ENCODE assay signal across 1 cellular context in genomic region chr4:75673027-75673958, GRCh38.
TF ChIP-seq lines count a peak whose summit lies in the region.

TSS of gene G3BP2 (minus strand) at chr4:75673411. CDS start at chr4:75662025, 11,386 bp downstream.

TF ChIP-seq in HepG2, 621 proteins besides CTCF, POLR2A, EP300 and RAD21 (continued from another document and continues in another):
- TF ChIP-seq ZNF646 (CRISPR knock-in tag; IDR thresholded peaks at IDR 0.05) (no peak), BCL6 (CRISPR knock-in tag; IDR thresholded peaks at IDR 0.05) (no peak), ZFYVE20 (CRISPR knock-in tag; IDR thresholded peaks at IDR 0.05; ENCODE audit: borderline replicate concordance, low read depth) (no peak), ZNF549 (CRISPR knock-in tag; IDR thresholded peaks at IDR 0.05) (no peak), GLI4 (CRISPR knock-in tag; IDR thresholded peaks at IDR 0.05; ENCODE audit: borderline replicate concordance) (peak; percentile 40; the same call in 1 of the 2 replicates), FOXJ3 (CRISPR knock-in tag; IDR thresholded peaks at IDR 0.05; ENCODE audit: borderline replicate concordance) (0 out of 2 replicates have a peak, but pooled peaks have one; percentile 41), GTF3A (CRISPR knock-in tag; conservative IDR thresholded peaks at IDR 0.05) (no peak), ZSCAN9 (CRISPR knock-in tag; IDR thresholded peaks at IDR 0.05; ENCODE audit: borderline replicate concordance) (peak; percentile 17; the same call in 1 of the 2 replicates), NR2F1 (CRISPR knock-in tag; IDR thresholded peaks at IDR 0.05) (no peak), ZNF740 (CRISPR knock-in tag; IDR thresholded peaks at IDR 0.05) (no peak; the same call in 1 of the 2 replicates), ATF7 (IDR thresholded peaks at IDR 0.05) (no peak), ATF7 (CRISPR knock-in tag; IDR thresholded peaks at IDR 0.05) (0 out of 2 replicates have a peak, but pooled peaks have one; percentile 35), MAFK (conservative IDR thresholded peaks at IDR 0.05 in 1 of 2, IDR thresholded peaks at IDR 0.05 in 1 of 2; ENCODE audit: low read length in 2 of 2) (no peak), ZNF781 (CRISPR knock-in tag; IDR thresholded peaks at IDR 0.05; ENCODE audit: borderline replicate concordance, not compliant biosample characterization) (no peak), CCAR2 (optimal IDR thresholded peaks at IDR 0.05; ENCODE audit: low read depth, low read length) (no peak), MIER3 (CRISPR knock-in tag; IDR thresholded peaks at IDR 0.05; ENCODE audit: borderline replicate concordance) (no peak; the same call in 1 of the 2 replicates), ZNF143 (CRISPR knock-in tag; IDR thresholded peaks at IDR 0.05) (peak; percentile 69), U2AF2 (IDR thresholded peaks at IDR 0.05; ENCODE audit: low read depth, low read length) (no peak), RARG (CRISPR knock-in tag; IDR thresholded peaks at IDR 0.05; ENCODE audit: low read depth) (no peak), NR3C1 (CRISPR knock-in tag; IDR thresholded peaks at IDR 0.05) (no peak), KLF9 (CRISPR knock-in tag; IDR thresholded peaks at IDR 0.05; ENCODE audit: low read depth) (no peak; the same call in 1 of the 2 replicates), ZNF761 (CRISPR knock-in tag; conservative IDR thresholded peaks at IDR 0.05) (peak; percentile 80; the same call in 1 of the 2 replicates), PRDM4 (CRISPR knock-in tag; IDR thresholded peaks at IDR 0.05; ENCODE audit: borderline replicate concordance) (no peak), KLF12 (CRISPR knock-in tag; IDR thresholded peaks at IDR 0.05; ENCODE audit: borderline replicate concordance) (peak; percentile 71; the same call in 1 of the 2 replicates), ZNF180 (CRISPR knock-in tag; IDR thresholded peaks at IDR 0.05; ENCODE audit: borderline replicate concordance, low read depth) (no peak), PBX2 (CRISPR knock-in tag; IDR thresholded peaks at IDR 0.05) (no peak), PHF21A (CRISPR knock-in tag; IDR thresholded peaks at IDR 0.05) (0 out of 2 replicates have a peak, but pooled peaks have one; percentile 23), RAD51 (IDR thresholded peaks at IDR 0.05; ENCODE audit: borderline replicate concordance) (no peak), KLF16 (CRISPR knock-in tag; IDR thresholded peaks at IDR 0.05) (peak in 1 of 2 experiments; percentile 40; a peak in 2 of 4 replicates), MBNL3 (CRISPR knock-in tag; conservative IDR thresholded peaks at IDR 0.05) (no peak), ZKSCAN8 (CRISPR knock-in tag; IDR thresholded peaks at IDR 0.05; ENCODE audit: borderline replicate concordance) (peak; percentile 71; the same call in 1 of the 2 replicates)
- TF ChIP-seq, protein P1, sequence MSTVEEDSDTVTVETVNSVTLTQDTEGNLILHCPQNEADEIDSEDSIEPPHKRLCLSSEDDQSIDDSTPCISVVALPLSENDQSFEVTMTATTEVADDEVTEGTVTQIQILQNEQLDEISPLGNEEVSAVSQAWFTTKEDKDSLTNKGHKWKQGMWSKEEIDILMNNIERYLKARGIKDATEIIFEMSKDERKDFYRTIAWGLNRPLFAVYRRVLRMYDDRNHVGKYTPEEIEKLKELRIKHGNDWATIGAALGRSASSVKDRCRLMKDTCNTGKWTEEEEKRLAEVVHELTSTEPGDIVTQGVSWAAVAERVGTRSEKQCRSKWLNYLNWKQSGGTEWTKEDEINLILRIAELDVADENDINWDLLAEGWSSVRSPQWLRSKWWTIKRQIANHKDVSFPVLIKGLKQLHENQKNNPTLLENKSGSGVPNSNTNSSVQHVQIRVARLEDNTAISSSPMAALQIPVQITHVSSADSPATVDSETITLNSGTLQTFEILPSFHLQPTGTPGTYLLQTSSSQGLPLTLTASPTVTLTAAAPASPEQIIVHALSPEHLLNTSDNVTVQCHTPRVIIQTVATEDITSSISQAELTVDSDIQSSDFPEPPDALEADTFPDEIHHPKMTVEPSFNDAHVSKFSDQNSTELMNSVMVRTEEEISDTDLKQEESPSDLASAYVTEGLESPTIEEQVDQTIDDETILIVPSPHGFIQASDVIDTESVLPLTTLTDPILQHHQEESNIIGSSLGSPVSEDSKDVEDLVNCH (CRISPR knock-in tag; IDR thresholded peaks at IDR 0.05) = peak; percentile 48; the same call in 1 of the 2 replicates
- TF ChIP-seq, protein P2, sequence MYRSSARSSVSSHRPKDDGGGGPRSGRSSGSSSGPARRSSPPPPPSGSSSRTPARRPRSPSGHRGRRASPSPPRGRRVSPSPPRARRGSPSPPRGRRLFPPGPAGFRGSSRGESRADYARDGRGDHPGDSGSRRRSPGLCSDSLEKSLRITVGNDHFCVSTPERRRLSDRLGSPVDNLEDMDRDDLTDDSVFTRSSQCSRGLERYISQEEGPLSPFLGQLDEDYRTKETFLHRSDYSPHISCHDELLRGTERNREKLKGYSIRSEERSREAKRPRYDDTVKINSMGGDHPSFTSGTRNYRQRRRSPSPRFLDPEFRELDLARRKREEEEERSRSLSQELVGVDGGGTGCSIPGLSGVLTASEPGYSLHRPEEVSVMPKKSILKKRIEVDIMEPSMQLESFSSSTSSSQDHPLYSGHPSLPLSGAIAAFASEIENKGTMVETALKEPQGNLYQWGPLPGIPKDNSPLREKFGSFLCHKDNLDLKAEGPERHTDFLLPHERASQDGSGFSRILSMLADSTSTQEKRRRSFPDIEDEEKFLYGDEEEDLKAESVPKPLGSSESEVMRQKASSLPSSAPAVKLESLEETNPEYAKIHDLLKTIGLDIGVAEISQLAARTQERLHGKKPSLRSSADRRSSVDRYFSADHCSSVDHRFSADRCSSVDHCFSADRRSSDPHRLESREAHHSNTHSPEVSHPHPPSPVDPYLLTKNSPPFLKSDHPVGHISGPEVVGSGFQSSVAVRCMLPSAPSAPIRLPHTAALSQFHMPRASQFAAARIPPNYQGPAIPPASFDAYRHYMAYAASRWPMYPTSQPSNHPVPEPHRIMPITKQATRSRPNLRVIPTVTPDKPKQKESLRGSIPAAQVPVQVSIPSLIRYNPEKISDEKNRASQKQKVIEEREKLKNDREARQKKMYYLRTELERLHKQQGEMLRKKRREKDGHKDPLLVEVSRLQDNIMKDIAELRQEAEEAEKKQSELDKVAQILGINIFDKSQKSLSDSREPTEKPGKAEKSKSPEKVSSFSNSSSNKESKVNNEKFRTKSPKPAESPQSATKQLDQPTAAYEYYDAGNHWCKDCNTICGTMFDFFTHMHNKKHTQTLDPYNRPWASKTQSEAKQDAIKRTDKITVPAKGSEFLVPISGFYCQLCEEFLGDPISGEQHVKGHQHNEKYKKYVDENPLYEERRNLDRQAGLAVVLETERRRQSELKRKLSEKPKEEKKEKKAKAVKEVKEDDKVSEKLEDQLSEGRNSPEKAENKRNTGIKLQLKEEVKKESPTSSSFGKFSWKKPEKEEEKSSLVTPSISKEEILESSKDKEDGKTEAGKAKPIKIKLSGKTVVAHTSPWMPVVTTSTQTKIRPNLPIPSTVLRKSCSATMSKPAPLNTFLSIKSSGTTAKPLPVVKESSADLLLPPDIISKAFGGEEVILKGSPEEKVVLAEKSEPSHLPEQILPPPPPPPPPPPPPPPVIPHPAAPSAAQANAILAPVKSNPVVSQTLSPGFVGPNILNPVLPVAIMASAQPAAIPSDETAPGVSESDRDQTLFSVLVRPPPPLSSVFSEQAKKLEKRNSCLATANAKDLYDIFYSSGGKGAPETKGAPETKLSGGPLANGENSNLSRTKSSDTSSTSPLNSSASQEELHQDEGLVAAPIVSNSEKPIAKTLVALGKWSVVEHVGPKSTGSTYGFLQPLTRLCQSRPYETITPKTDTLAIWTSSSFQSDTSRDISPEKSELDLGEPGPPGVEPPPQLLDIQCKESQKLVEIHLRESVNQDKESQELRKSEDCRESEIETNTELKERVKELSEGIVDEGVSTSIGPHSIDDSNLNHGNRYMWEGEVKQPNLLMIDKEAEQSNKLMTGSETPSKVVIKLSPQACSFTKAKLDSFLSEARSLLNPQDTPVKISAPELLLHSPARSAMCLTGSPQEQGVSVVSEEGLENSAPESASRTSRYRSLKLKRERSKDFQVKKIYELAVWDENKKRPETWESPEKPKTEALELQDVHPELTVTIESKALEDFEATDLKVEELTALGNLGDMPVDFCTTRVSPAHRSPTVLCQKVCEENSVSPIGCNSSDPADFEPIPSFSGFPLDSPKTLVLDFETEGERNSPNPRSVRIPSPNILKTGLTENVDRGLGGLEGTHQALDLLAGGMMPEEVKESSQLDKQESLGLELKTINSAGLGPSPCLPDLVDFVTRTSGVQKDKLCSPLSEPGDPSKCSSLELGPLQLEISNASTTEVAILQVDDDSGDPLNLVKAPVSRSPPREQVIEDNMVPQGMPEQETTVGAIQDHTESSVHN (CRISPR knock-in tag; IDR thresholded peaks at IDR 0.05) = no peak; the same call in 1 of the 2 replicates
- TF ChIP-seq, protein P3, sequence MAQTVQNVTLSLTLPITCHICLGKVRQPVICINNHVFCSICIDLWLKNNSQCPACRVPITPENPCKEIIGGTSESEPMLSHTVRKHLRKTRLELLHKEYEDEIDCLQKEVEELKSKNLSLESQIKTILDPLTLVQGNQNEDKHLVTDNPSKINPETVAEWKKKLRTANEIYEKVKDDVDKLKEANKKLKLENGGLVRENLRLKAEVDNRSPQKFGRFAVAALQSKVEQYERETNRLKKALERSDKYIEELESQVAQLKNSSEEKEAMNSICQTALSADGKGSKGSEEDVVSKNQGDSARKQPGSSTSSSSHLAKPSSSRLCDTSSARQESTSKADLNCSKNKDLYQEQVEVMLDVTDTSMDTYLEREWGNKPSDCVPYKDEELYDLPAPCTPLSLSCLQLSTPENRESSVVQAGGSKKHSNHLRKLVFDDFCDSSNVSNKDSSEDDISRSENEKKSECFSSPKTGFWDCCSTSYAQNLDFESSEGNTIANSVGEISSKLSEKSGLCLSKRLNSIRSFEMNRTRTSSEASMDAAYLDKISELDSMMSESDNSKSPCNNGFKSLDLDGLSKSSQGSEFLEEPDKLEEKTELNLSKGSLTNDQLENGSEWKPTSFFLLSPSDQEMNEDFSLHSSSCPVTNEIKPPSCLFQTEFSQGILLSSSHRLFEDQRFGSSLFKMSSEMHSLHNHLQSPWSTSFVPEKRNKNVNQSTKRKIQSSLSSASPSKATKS (CRISPR knock-in tag; IDR thresholded peaks at IDR 0.05) = peak; percentile 90; the same call in 1 of the 2 replicates
